1 cellular context compared by ENCODE assay signal in the genomic region with DNA sequence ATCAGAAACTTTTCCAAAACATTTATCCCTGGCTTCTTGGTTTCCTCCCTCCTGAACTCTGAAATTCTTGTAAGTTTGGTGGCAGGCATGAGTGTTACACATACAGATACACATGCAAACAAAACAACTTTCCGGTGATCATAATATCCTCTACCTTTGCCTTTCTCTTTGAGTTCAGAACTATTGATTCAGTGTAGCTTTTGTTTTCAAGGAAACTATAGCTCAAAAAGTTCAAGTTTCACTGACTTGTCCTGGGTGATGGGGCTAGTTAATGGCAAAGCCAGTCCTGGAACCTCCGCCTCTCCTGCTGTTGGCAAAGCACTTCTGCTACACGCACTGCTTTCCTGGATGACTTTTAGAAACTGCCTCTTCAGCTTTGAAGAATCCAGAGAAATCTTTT.
TF ChIP-seq lines count a peak whose summit lies in the region.

No MANE protein-coding gene starts in this region.

TF ChIP-seq in K562, 482 proteins besides CTCF, POLR2A, EP300 and RAD21 (continued from another document):
- TF ChIP-seq, protein P1, sequence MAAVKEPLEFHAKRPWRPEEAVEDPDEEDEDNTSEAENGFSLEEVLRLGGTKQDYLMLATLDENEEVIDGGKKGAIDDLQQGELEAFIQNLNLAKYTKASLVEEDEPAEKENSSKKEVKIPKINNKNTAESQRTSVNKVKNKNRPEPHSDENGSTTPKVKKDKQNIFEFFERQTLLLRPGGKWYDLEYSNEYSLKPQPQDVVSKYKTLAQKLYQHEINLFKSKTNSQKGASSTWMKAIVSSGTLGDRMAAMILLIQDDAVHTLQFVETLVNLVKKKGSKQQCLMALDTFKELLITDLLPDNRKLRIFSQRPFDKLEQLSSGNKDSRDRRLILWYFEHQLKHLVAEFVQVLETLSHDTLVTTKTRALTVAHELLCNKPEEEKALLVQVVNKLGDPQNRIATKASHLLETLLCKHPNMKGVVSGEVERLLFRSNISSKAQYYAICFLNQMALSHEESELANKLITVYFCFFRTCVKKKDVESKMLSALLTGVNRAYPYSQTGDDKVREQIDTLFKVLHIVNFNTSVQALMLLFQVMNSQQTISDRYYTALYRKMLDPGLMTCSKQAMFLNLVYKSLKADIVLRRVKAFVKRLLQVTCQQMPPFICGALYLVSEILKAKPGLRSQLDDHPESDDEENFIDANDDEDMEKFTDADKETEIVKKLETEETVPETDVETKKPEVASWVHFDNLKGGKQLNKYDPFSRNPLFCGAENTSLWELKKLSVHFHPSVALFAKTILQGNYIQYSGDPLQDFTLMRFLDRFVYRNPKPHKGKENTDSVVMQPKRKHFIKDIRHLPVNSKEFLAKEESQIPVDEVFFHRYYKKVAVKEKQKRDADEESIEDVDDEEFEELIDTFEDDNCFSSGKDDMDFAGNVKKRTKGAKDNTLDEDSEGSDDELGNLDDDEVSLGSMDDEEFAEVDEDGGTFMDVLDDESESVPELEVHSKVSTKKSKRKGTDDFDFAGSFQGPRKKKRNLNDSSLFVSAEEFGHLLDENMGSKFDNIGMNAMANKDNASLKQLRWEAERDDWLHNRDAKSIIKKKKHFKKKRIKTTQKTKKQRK (IDR thresholded peaks at IDR 0.05; ENCODE audit: borderline replicate concordance, low read depth, low read length): no peak
